9 cellular contexts compared by ENCODE assay signal in genomic region chr14:104978774-104979691, GRCh38. TPM values are rescaled to one million over a fixed set of nuclear protein-coding genes. Genes with fewer than 3 reads are reported as not detected.
DNase-seq lines count a peak whose midpoint lies in the region; ATAC-seq and TF ChIP-seq lines count a peak whose summit lies in the region.
"Had no signal": no experiment of that assay in that cellular context is flagged by ENCODE, and none has a peak within 500 bp of the region (broad histone marks: within the 10 kb centered on the region; RNA-seq: fewer than 3 reads in every experiment).

No MANE protein-coding gene starts in this region.

- H3K4me1 Mint-ChIP-seq in activated naive CD8-positive, alpha-beta T cell treated with anti-CD3 and anti-CD28 coated beads, Interleukin-2, amount 10 ng/mL, durations not matched to agents 7 days and 5 days, result peaks cover 11% of the 10 kb centered on the region
- H3K4me1 Mint-ChIP-seq in activated naive CD8-positive, alpha-beta T cell treated with anti-CD3 and anti-CD28 coated beads, Interleukin-2, amount 50 U/mL, for 24 hours, result peaks cover 11% of the 10 kb centered on the region

- DNase-seq in activated naive CD8-positive, alpha-beta T cell treated with anti-CD3 and anti-CD28 coated beads, Interleukin-2, amount 10 ng/mL, durations not matched to agents 7 days and 5 days, result peak; percentile 31
- DNase-seq in activated naive CD8-positive, alpha-beta T cell treated with anti-CD3 and anti-CD28 coated beads, Interleukin-2, amount 50 U/mL, for 24 hours, result no peak
- DNase-seq in vagina (ENCODE audit: extremely low spot score in 2 of 2) (no peak), KBM-7 (no peak)
- DNase-seq in activated CD4-positive, alpha-beta T cell treated with anti-CD3 and anti-CD28 coated beads, Interleukin-2, amount 50 U/mL, for 4 hours, result no peak

- in situ Hi-C loops in KBM-7 (cut with MboI; ENCODE audit: low pct_unique_long_range_greater_than_20kb, low sequenced_read_pairs), result loop anchor here (10.0 kb wide), 1 partner anchor 66 kb away; no protein-coding TSS in a partner anchor

- H3K9me3 ChIP-seq in ectodermal cell (ENCODE audit: control insufficient read depth, low read length), result no peaks in the 10 kb centered on the region
- H3K9me3 ChIP-seq in mesodermal cell (ENCODE audit: control insufficient read depth, low read length), result no peaks in the 10 kb centered on the region
- no peaks in the 10 kb centered on the region for H3K9me3 ChIP-seq in vagina

- no peaks in the 10 kb centered on the region for H3K36me3 Mint-ChIP-seq in activated naive CD8-positive, alpha-beta T cell treated with anti-CD3 and anti-CD28 coated beads, Interleukin-2, amount 10 ng/mL, durations not matched to agents 7 days and 5 days
- no peaks in the 10 kb centered on the region for H3K36me3 Mint-ChIP-seq in activated naive CD8-positive, alpha-beta T cell treated with anti-CD3 and anti-CD28 coated beads, Interleukin-2, amount 50 U/mL, for 24 hours (ENCODE audit: low read depth)

- no peak for TF ChIP-seq POLR2A in vagina (IDR thresholded peaks at IDR 0.05)

- H3K27ac Mint-ChIP-seq in activated naive CD8-positive, alpha-beta T cell treated with anti-CD3 and anti-CD28 coated beads, Interleukin-2, amount 10 ng/mL, durations not matched to agents 7 days and 5 days, result no peak overlapping the region
- no peak overlapping the region for H3K27ac Mint-ChIP-seq in activated naive CD8-positive, alpha-beta T cell treated with anti-CD3 and anti-CD28 coated beads, Interleukin-2, amount 50 U/mL, for 24 hours

- peaks cover 11% of the 10 kb centered on the region for H3K4me1 ChIP-seq in ectodermal cell (ENCODE audit: control insufficient read depth, insufficient read depth, low read length)
- peaks cover 12% of the 10 kb centered on the region for H3K4me1 ChIP-seq in mesodermal cell (ENCODE audit: control insufficient read depth, insufficient read depth, low read length, poor library complexity, severe bottlenecking)
- peaks cover 45% of the 10 kb centered on the region for H3K4me1 ChIP-seq in vagina

- WGBS in ectodermal cell, 2 experiments, result 37 to 41% methylated on average over 32 of the region's 32 CpGs
- WGBS in mesodermal cell (ENCODE audit: insufficient coverage in 2 of 2), 2 experiments, result 37 to 40% methylated on average over 26 to 32 of the region's 32 CpGs

- H3K4me3 Mint-ChIP-seq in activated naive CD8-positive, alpha-beta T cell treated with anti-CD3 and anti-CD28 coated beads, Interleukin-2, amount 10 ng/mL, durations not matched to agents 7 days and 5 days, result peak overlapping the region; percentile 25
- no peak overlapping the region for H3K4me3 Mint-ChIP-seq in activated naive CD8-positive, alpha-beta T cell treated with anti-CD3 and anti-CD28 coated beads, Interleukin-2, amount 50 U/mL, for 24 hours

- no peak for ATAC-seq in activated naive CD8-positive, alpha-beta T cell treated with anti-CD3 and anti-CD28 coated beads, Interleukin-2, amount 10 ng/mL, durations not matched to agents 7 days and 5 days (ENCODE audit: low read depth)
- ATAC-seq in activated naive CD8-positive, alpha-beta T cell treated with anti-CD3 and anti-CD28 coated beads, Interleukin-2, amount 50 U/mL, for 24 hours, result no peak
- no peak for ATAC-seq in HG03097 (IDR thresholded peaks at IDR 0.05; ENCODE audit: low FRiP score, unreplicated experiment)

- intact Hi-C loops in vagina (cut with DNase I), result loop anchor here (5.0 kb wide), 1 partner anchor 63 kb away; no protein-coding TSS in a partner anchor

- POLR2A ChIA-PET in activated naive CD8-positive, alpha-beta T cell treated with anti-CD3 and anti-CD28 coated beads, Interleukin-2, amount 10 ng/mL, durations not matched to agents 7 days and 5 days (lab: Charles Lee), result no interaction called here

- H3K4me3 ChIP-seq in ectodermal cell (ENCODE audit: insufficient read depth, low read depth, low read length), result peak overlapping the region; percentile 11
- peak overlapping the region; percentile 23 for H3K4me3 ChIP-seq in mesodermal cell (ENCODE audit: extremely low read depth, insufficient read depth, low read length, poor library complexity, severe bottlenecking)
- H3K4me3 ChIP-seq in vagina, result peak overlapping the region; percentile 48 to 82

- H3K9me3 Mint-ChIP-seq in activated naive CD8-positive, alpha-beta T cell treated with anti-CD3 and anti-CD28 coated beads, Interleukin-2, amount 10 ng/mL, durations not matched to agents 7 days and 5 days, result no peaks in the 10 kb centered on the region
- H3K9me3 Mint-ChIP-seq in activated naive CD8-positive, alpha-beta T cell treated with anti-CD3 and anti-CD28 coated beads, Interleukin-2, amount 50 U/mL, for 24 hours, result no peaks in the 10 kb centered on the region

- no peak for TF ChIP-seq CTCF in vagina (IDR thresholded peaks at IDR 0.05)

- H3K27me3 ChIP-seq in ectodermal cell (ENCODE audit: control insufficient read depth, insufficient read depth, low read length, poor library complexity, severe bottlenecking) (peaks cover 53% of the 10 kb centered on the region), vagina (no peaks in the 10 kb centered on the region)

- H3K36me3 ChIP-seq in ectodermal cell (ENCODE audit: control insufficient read depth, insufficient read depth, low read length), result no peaks in the 10 kb centered on the region
- H3K36me3 ChIP-seq in mesodermal cell (ENCODE audit: control insufficient read depth, insufficient read depth, low read length), result no peaks in the 10 kb centered on the region
- H3K36me3 ChIP-seq in vagina, result no peaks in the 10 kb centered on the region

- H3K27me3 Mint-ChIP-seq in activated naive CD8-positive, alpha-beta T cell treated with anti-CD3 and anti-CD28 coated beads, Interleukin-2, amount 10 ng/mL, durations not matched to agents 7 days and 5 days, result peaks cover 30% of the 10 kb centered on the region
- H3K27me3 Mint-ChIP-seq in activated naive CD8-positive, alpha-beta T cell treated with anti-CD3 and anti-CD28 coated beads, Interleukin-2, amount 50 U/mL, for 24 hours, result peaks cover 23% of the 10 kb centered on the region

- H3K27ac ChIP-seq in ectodermal cell (ENCODE audit: insufficient read depth, low read depth, low read length, poor library complexity, severe bottlenecking) (no peak overlapping the region), mesodermal cell (ENCODE audit: low read depth, low read length, severe bottlenecking) (no peak overlapping the region), vagina (no peak overlapping the region)

RNA-seq across cellular contexts. Expression of gene AHNAK2, which starts 0.9 kb away (rescaled TPM):
- total RNA-seq in activated naive CD8-positive, alpha-beta T cell treated with anti-CD3 and anti-CD28 coated beads, Interleukin-2, amount 10 ng/mL, durations not matched to agents 7 days and 5 days, result under 1 TPM; 0.06 TPM
- 0.70 TPM for polyA plus RNA-seq in ectodermal cell (2013, experiment 1 of 4)
- polyA plus RNA-seq in ectodermal cell (2013, experiment 2 of 4), result 1.0 TPM
- polyA plus RNA-seq in ectodermal cell (2013, experiment 3 of 4), result 0.64 TPM
- 1.1 TPM for polyA plus RNA-seq in ectodermal cell (2013, experiment 4 of 4)
- polyA plus RNA-seq in mesodermal cell (2013, experiment 1 of 2), result 5.0 TPM
- polyA plus RNA-seq in mesodermal cell (2013, experiment 2 of 2), result 4.9 TPM
- total RNA-seq in vagina, result 180 TPM

RNA-seq across cellular contexts. Expression of gene CLBA1, which starts 6.6 kb away (rescaled TPM):
- total RNA-seq in activated naive CD8-positive, alpha-beta T cell treated with anti-CD3 and anti-CD28 coated beads, Interleukin-2, amount 10 ng/mL, durations not matched to agents 7 days and 5 days, result 1 to 10 TPM; 1.2 TPM
- 12.3 TPM for polyA plus RNA-seq in ectodermal cell (2013, experiment 1 of 4)
- 14.8 TPM for polyA plus RNA-seq in ectodermal cell (2013, experiment 2 of 4)
- 11.2 TPM for polyA plus RNA-seq in ectodermal cell (2013, experiment 3 of 4)
- 13.4 TPM for polyA plus RNA-seq in ectodermal cell (2013, experiment 4 of 4)
- polyA plus RNA-seq in mesodermal cell (2013, experiment 1 of 2), result 7.3 TPM
- 6.4 TPM for polyA plus RNA-seq in mesodermal cell (2013, experiment 2 of 2)
- 4.7 TPM for total RNA-seq in vagina

RNA-seq across cellular contexts. Expression of gene CDCA4, which starts 41.9 kb away (rescaled TPM):
- total RNA-seq in activated naive CD8-positive, alpha-beta T cell treated with anti-CD3 and anti-CD28 coated beads, Interleukin-2, amount 10 ng/mL, durations not matched to agents 7 days and 5 days, result 10 to 100 TPM; 51.7 to 53.3 TPM
- polyA plus RNA-seq in ectodermal cell (2013, experiment 1 of 4), result 69.1 TPM
- 64.5 TPM for polyA plus RNA-seq in ectodermal cell (2013, experiment 2 of 4)
- 52.9 TPM for polyA plus RNA-seq in ectodermal cell (2013, experiment 3 of 4)
- 53.9 TPM for polyA plus RNA-seq in ectodermal cell (2013, experiment 4 of 4)
- polyA plus RNA-seq in mesodermal cell (2013, experiment 1 of 2), result 33.1 TPM
- 29.9 TPM for polyA plus RNA-seq in mesodermal cell (2013, experiment 2 of 2)
- total RNA-seq in vagina, result 15.2 TPM

RNA-seq across cellular contexts. Expression of gene PLD4, which starts 54.4 kb away (rescaled TPM):
- total RNA-seq in activated naive CD8-positive, alpha-beta T cell treated with anti-CD3 and anti-CD28 coated beads, Interleukin-2, amount 10 ng/mL, durations not matched to agents 7 days and 5 days, result under 1 TPM in 1 of 2 experiments, not detected in 1; 0.06 TPM
- not detected for polyA plus RNA-seq in ectodermal cell (2013, experiment 1 of 4)
- not detected for polyA plus RNA-seq in ectodermal cell (2013, experiment 2 of 4)
- not detected for polyA plus RNA-seq in ectodermal cell (2013, experiment 3 of 4)
- polyA plus RNA-seq in ectodermal cell (2013, experiment 4 of 4), result not detected
- polyA plus RNA-seq in mesodermal cell (2013, experiment 1 of 2), result not detected
- polyA plus RNA-seq in mesodermal cell (2013, experiment 2 of 2), result not detected
- total RNA-seq in vagina, result not detected
- total RNA-seq: LHCN-M2 had no signal

Comparison
In these comparisons a context has a peak if more than half of its experiments do, and no peak if none do; other contexts are left out.
1. H3K4me3 ChIP-seq: peak in every context shown above with its lines; median percentile 65 in vagina; 23 in mesodermal cell; 11 in ectodermal cell.
2. RNA of gene AHNAK2, which starts 0.9 kb away (total RNA-seq): 180 TPM in vagina (single experiment); 0.06 TPM in activated naive CD8-positive, alpha-beta T cell treated with anti-CD3 and anti-CD28 coated beads, Interleukin-2, amount 10 ng/mL, durations not matched to agents 7 days and 5 days; every median in the first group is over 100 times any median in the second.